Comparison of ENCODE assay signal across 9 cellular contexts in the genomic region with DNA sequence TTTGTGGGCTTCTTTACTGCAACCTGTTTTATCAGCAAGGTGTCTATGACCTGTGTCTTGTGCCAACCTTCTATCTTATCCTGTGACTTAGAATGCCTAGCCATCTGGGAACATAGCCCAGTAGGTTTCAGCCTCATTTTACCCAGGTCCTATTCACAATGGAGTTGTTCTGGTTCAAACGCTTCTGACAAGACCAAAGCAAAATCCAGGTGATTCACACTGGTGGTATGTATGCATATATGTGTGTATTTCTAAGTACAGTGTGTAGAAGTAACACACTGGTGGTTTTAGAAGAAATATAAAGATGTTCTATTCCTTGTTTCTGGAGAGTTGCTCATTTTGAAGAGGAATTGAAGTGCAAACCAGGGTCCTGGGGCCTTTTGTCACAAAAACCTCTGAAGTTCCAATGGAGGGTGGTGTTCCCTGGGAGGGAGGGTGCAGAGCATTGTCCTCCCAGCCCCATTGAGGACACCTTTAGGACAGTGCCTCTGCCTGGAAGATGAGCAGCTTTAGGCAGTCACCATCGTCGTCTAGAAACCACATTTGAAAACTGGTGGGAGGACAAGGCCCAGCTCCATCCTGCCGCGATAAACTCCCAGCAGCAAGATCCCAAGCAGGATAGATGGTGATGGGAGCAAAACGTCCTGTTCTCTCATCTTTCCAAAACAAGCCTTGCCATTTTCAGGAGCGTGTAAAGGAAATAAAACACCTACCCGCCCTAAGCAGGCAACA.
DNase-seq lines count a peak whose midpoint lies in the region; ATAC-seq and TF ChIP-seq lines count a peak whose summit lies in the region.
"Had no signal": no experiment of that assay in that cellular context is flagged by ENCODE, and none has a peak within 500 bp of the region (broad histone marks: within the 10 kb centered on the region; RNA-seq: fewer than 3 reads in every experiment).

No MANE protein-coding gene starts in this region.

- H4K5ac ChIP-seq in H9 (ENCODE audit: insufficient read length, low read depth, low read length), result no peak overlapping the region

- H4K91ac ChIP-seq in H9 (ENCODE audit: insufficient read length, low read depth, low read length), result no peak overlapping the region

- no peak overlapping the region for H2BK5ac ChIP-seq in H9 (ENCODE audit: insufficient read length, low read length)

- no peak overlapping the region for H3K23ac ChIP-seq in H9 (ENCODE audit: insufficient read length, low read depth, low read length)

- no peak overlapping the region for H3K27ac ChIP-seq in H9 (ENCODE audit: insufficient read length, low read depth, low read length)
- no peak overlapping the region for H3K27ac ChIP-seq in mucosa of rectum (ENCODE audit: low read depth in 2 of 2, low read length in 2 of 2)

- no peak overlapping the region for H3K18ac ChIP-seq in H9 (ENCODE audit: insufficient read length, low read depth, low read length)

- intact Hi-C loops in activated T-helper 1 cell treated with anti-CD3 and anti-CD28 coated beads, Interleukin-12 subunit alpha, Interleukin-12 subunit beta, Interleukin-2, Interleukin-4 antibody, amounts not matched to agents 30 ng/mL and 10 ng/mL and 1 ng/mL, durations not matched to agents 14 hours and 24 hours and 36 hours (cut with micrococcal nuclease), result loop anchor here (1.0 to 10.0 kb wide), 12 partner anchors 15 to 938 kb away; a partner anchor contains a TSS

- no peak overlapping the region for H3K4ac ChIP-seq in H9 (ENCODE audit: low read depth, low read length)

- no peaks in the 10 kb centered on the region; the same call in none of the 2 replicates for H3K27me3 Mint-ChIP-seq in H9 (ENCODE audit: low read depth)
- no peaks in the 10 kb centered on the region for H3K27me3 Mint-ChIP-seq in activated T-helper 1 cell treated with anti-CD3 and anti-CD28 coated beads, Interleukin-12 subunit alpha, Interleukin-12 subunit beta, Interleukin-2, Interleukin-4 antibody, amounts not matched to agents 30 ng/mL and 10 ng/mL and 1 ng/mL, durations not matched to agents 14 hours and 24 hours and 36 hours (ENCODE audit: insufficient read depth)

- peaks cover under 1 to 9% (median 2%) of the 10 kb centered on the region in 3 experiments; a peak in 3 of 7 replicates for H3K36me3 Mint-ChIP-seq in H9 (ENCODE audit: insufficient read depth in 1 of 3, low read depth in 3 of 3)
- H3K36me3 Mint-ChIP-seq in activated T-helper 1 cell treated with anti-CD3 and anti-CD28 coated beads, Interleukin-12 subunit alpha, Interleukin-12 subunit beta, Interleukin-2, Interleukin-4 antibody, amounts not matched to agents 30 ng/mL and 10 ng/mL and 1 ng/mL, durations not matched to agents 14 hours and 24 hours and 36 hours (ENCODE audit: low read depth), result peaks cover 27% of the 10 kb centered on the region

- no peaks in the 10 kb centered on the region for H3K9me3 Mint-ChIP-seq in H9
- no peaks in the 10 kb centered on the region for H3K9me3 Mint-ChIP-seq in activated T-helper 1 cell treated with anti-CD3 and anti-CD28 coated beads, Interleukin-12 subunit alpha, Interleukin-12 subunit beta, Interleukin-2, Interleukin-4 antibody, amounts not matched to agents 30 ng/mL and 10 ng/mL and 1 ng/mL, durations not matched to agents 14 hours and 24 hours and 36 hours

- no peaks in the 10 kb centered on the region for H3K79me1 ChIP-seq in H9 (ENCODE audit: insufficient read depth, low read depth, low read length, poor library complexity, severe bottlenecking)

- H2AK5ac ChIP-seq in H9 (ENCODE audit: insufficient read length, low read length), result no peak overlapping the region

- no peak overlapping the region for H3K4me3 Mint-ChIP-seq in H9
- H3K4me3 Mint-ChIP-seq in activated T-helper 1 cell treated with anti-CD3 and anti-CD28 coated beads, Interleukin-12 subunit alpha, Interleukin-12 subunit beta, Interleukin-2, Interleukin-4 antibody, amounts not matched to agents 30 ng/mL and 10 ng/mL and 1 ng/mL, durations not matched to agents 14 hours and 24 hours and 36 hours, result peak overlapping the region; percentile 12

- H3K4me1 Mint-ChIP-seq in H9, result peaks cover 4 to 9% of the 10 kb centered on the region in 2 experiments; a peak in 3 of 4 replicates
- peaks cover 48% of the 10 kb centered on the region for H3K4me1 Mint-ChIP-seq in activated T-helper 1 cell treated with anti-CD3 and anti-CD28 coated beads, Interleukin-12 subunit alpha, Interleukin-12 subunit beta, Interleukin-2, Interleukin-4 antibody, amounts not matched to agents 30 ng/mL and 10 ng/mL and 1 ng/mL, durations not matched to agents 14 hours and 24 hours and 36 hours (ENCODE audit: low read depth)

- H4K20me1 ChIP-seq in H9 (ENCODE audit: control insufficient read depth, insufficient read depth, insufficient read length), result no peaks in the 10 kb centered on the region

- H2BK120ac ChIP-seq in H9 (ENCODE audit: low read depth, low read length, poor library complexity, severe bottlenecking), result no peak overlapping the region

- no peak overlapping the region for H3K56ac ChIP-seq in H9 (ENCODE audit: insufficient read length, low read depth, low read length)

- peak overlapping the region; percentile 57 for H3K4me2 ChIP-seq in H9 (ENCODE audit: insufficient read depth, insufficient read length, low read length)

- no peaks in the 10 kb centered on the region for H3K23me2 ChIP-seq in H9 (ENCODE audit: insufficient read length, low read depth, low read length, poor library complexity, severe bottlenecking)

- no CpG with 5 or more reads among the region's 8 CpGs for WGBS in H9 (ENCODE audit: extremely low coverage, insufficient read length, low lambda C conversion rate)

- no peaks in the 10 kb centered on the region for H3K36me3 ChIP-seq in mucosa of rectum (ENCODE audit: control insufficient read depth in 2 of 2, insufficient read depth in 2 of 2, low read length in 2 of 2)

- ATAC-seq in GM18511 (IDR thresholded peaks at IDR 0.05; ENCODE audit: unreplicated experiment) (peak; percentile 22), GM21526 (IDR thresholded peaks at IDR 0.05; ENCODE audit: low FRiP score, unreplicated experiment) (no peak), HG03571 (IDR thresholded peaks at IDR 0.05; ENCODE audit: unreplicated experiment) (no peak), HG03469 (IDR thresholded peaks at IDR 0.05; ENCODE audit: unreplicated experiment) (no peak), GM21367 (IDR thresholded peaks at IDR 0.05; ENCODE audit: unreplicated experiment) (no peak)

- H3K79me2 ChIP-seq in H9 (ENCODE audit: insufficient read depth, low read length), result no peaks in the 10 kb centered on the region

- no peak overlapping the region for H2BK20ac ChIP-seq in H9 (ENCODE audit: low read depth, low read length, poor library complexity, severe bottlenecking)

- H2BK15ac ChIP-seq in H9 (ENCODE audit: low read depth, low read length), result no peak overlapping the region

- H2BK12ac ChIP-seq in H9 (ENCODE audit: insufficient read length, low read depth, low read length), result peak overlapping the region; percentile 26

- no peak overlapping the region for H4K8ac ChIP-seq in H9 (replicated peaks; ENCODE audit: insufficient read length, low read depth, low read length)

- no peak overlapping the region for H2AFZ ChIP-seq in H9 (ENCODE audit: low read length)

- H3K27me3 ChIP-seq in H9 (ENCODE audit: insufficient read depth, low read length) (no peaks in the 10 kb centered on the region), mucosa of rectum (ENCODE audit: control insufficient read depth in 2 of 2, insufficient read depth in 2 of 2, low read length in 2 of 2) (no peaks in the 10 kb centered on the region)

- H3K4me1 ChIP-seq in H9 (ENCODE audit: insufficient read depth, low read length) (no peaks in the 10 kb centered on the region; the same call in 1 of the 2 replicates), mucosa of rectum (ENCODE audit: control insufficient read depth in 2 of 2, insufficient read depth in 2 of 2, low read length in 2 of 2) (peaks cover 3 to 5% of the 10 kb centered on the region in 2 donors)

- H3K14ac ChIP-seq in H9 (ENCODE audit: insufficient read depth, low read length), result no peak overlapping the region

- H3K4me3 ChIP-seq in mucosa of rectum (ENCODE audit: low read length in 2 of 2), result no peak overlapping the region

- DNase-seq in H9, result no peak
- DNase-seq in activated T-helper 1 cell treated with anti-CD3 and anti-CD28 coated beads, Interleukin-12 subunit alpha, Interleukin-12 subunit beta, Interleukin-2, Interleukin-4 antibody, amounts not matched to agents 30 ng/mL and 10 ng/mL and 1 ng/mL, durations not matched to agents 14 hours and 24 hours and 36 hours (ENCODE audit: low spot score), result no peak

- no peak for TF ChIP-seq CTCF in H9 (conservative IDR thresholded peaks at IDR 0.05)

- H3K9me3 ChIP-seq in H9 (ENCODE audit: control insufficient read depth, low read depth, low read length) (no peaks in the 10 kb centered on the region), mucosa of rectum (ENCODE audit: control insufficient read depth in 2 of 2, low read length in 2 of 2) (no peaks in the 10 kb centered on the region)

- H3K9ac ChIP-seq in H9 (ENCODE audit: extremely low read depth, insufficient read length, low read length), result no peak overlapping the region
- peak overlapping the region; percentile 36 to 44 for H3K9ac ChIP-seq in mucosa of rectum (ENCODE audit: low read depth in 1 of 2, low read length in 2 of 2)

- no peak overlapping the region for H3T11ph ChIP-seq in H9 (ENCODE audit: low read length)

- peak overlapping the region in 1 of 3 experiments; percentile 76; a peak in 1 of 7 replicates for H3K27ac Mint-ChIP-seq in H9
- no peak overlapping the region for H3K27ac Mint-ChIP-seq in activated T-helper 1 cell treated with anti-CD3 and anti-CD28 coated beads, Interleukin-12 subunit alpha, Interleukin-12 subunit beta, Interleukin-2, Interleukin-4 antibody, amounts not matched to agents 30 ng/mL and 10 ng/mL and 1 ng/mL, durations not matched to agents 14 hours and 24 hours and 36 hours
- H3K27ac Mint-ChIP-seq: activated T-helper 2 cell treated with anti-CD3 and anti-CD28 coated beads, Interferon-gamma antibody, Interleukin-2, Interleukin-4, amounts not matched to agents 10 μg/mL and 5 μg/mL and 100 μg/mL, durations not matched to agents 14 hours and 24 hours and 36 hours had no signal
